ENCODE assay signal across 1 cellular context in the genomic region with DNA sequence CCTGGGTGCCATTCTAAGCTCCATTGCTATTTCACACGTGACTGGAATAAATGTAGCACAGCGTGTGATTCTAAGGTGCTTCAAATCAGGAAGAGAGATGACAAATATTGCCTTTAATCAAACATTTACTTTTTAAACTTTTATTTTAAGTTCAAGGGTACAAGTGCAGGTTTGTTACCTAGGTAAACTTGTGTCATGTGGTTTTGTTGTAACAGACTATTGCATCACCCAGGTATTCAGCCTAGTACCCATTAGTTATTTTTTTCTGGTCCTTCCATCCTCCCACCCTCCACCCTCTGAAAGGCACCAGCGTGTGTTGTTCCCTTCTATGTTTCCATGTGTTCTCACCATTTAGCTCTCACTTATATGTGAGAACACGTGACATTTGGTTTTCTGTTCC.
TF ChIP-seq lines count a peak whose summit lies in the region.

No MANE protein-coding gene starts in this region.

TF ChIP-seq in HepG2, 621 proteins besides CTCF, POLR2A, EP300 and RAD21 (continued from another document and continues in another):
- TF ChIP-seq POLR2G (IDR thresholded peaks at IDR 0.05; ENCODE audit: low read depth, low read length): no peak
- no peak for TF ChIP-seq NR1H2 (CRISPR knock-in tag; IDR thresholded peaks at IDR 0.05; ENCODE audit: borderline replicate concordance, low read depth)
- no peak for TF ChIP-seq ZSCAN21 (CRISPR knock-in tag; IDR thresholded peaks at IDR 0.05; ENCODE audit: borderline replicate concordance)
- TF ChIP-seq ZNF672 (CRISPR knock-in tag; IDR thresholded peaks at IDR 0.05): no peak
- no peak for TF ChIP-seq HNRNPLL (IDR thresholded peaks at IDR 0.05; ENCODE audit: low read depth, low read length, poor library complexity, severe bottlenecking)
- TF ChIP-seq TEAD3 (CRISPR knock-in tag; optimal IDR thresholded peaks at IDR 0.05; ENCODE audit: borderline replicate concordance): no peak
- TF ChIP-seq POLR2AphosphoS5 (IDR thresholded peaks at IDR 0.05; ENCODE audit: low read depth, low read length): no peak
- TF ChIP-seq ZNF225 (CRISPR knock-in tag; IDR thresholded peaks at IDR 0.05): no peak
- TF ChIP-seq ZNF670 (CRISPR knock-in tag; IDR thresholded peaks at IDR 0.05; ENCODE audit: borderline replicate concordance): no peak
- TF ChIP-seq ZNF234 (CRISPR knock-in tag; conservative IDR thresholded peaks at IDR 0.05): no peak
- TF ChIP-seq ZNF850 (CRISPR knock-in tag; conservative IDR thresholded peaks at IDR 0.05): no peak
- TF ChIP-seq, protein P1, sequence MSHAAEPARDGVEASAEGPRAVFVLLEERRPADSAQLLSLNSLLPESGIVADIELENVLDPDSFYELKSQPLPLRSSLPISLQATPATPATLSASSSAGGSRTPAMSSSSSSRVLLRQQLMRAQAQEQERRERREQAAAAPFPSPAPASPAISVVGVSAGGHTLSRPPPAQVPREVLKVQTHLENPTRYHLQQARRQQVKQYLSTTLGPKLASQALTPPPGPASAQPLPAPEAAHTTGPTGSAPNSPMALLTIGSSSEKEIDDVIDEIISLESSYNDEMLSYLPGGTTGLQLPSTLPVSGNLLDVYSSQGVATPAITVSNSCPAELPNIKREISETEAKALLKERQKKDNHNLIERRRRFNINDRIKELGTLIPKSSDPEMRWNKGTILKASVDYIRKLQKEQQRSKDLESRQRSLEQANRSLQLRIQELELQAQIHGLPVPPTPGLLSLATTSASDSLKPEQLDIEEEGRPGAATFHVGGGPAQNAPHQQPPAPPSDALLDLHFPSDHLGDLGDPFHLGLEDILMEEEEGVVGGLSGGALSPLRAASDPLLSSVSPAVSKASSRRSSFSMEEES (CRISPR knock-in tag; IDR thresholded peaks at IDR 0.05): peak; percentile 85; the same call in 1 of the 2 replicates
- 0 out of 2 replicates have a peak, but pooled peaks have one; percentile 8 for TF ChIP-seq ARID2 (CRISPR knock-in tag; IDR thresholded peaks at IDR 0.05; ENCODE audit: borderline replicate concordance)
- TF ChIP-seq SMARCC2 (IDR thresholded peaks at IDR 0.05): no peak
- TF ChIP-seq, protein P2, sequence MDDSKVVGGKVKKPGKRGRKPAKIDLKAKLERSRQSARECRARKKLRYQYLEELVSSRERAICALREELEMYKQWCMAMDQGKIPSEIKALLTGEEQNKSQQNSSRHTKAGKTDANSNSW (CRISPR knock-in tag; IDR thresholded peaks at IDR 0.05; ENCODE audit: borderline replicate concordance): no peak
- TF ChIP-seq, protein P3, sequence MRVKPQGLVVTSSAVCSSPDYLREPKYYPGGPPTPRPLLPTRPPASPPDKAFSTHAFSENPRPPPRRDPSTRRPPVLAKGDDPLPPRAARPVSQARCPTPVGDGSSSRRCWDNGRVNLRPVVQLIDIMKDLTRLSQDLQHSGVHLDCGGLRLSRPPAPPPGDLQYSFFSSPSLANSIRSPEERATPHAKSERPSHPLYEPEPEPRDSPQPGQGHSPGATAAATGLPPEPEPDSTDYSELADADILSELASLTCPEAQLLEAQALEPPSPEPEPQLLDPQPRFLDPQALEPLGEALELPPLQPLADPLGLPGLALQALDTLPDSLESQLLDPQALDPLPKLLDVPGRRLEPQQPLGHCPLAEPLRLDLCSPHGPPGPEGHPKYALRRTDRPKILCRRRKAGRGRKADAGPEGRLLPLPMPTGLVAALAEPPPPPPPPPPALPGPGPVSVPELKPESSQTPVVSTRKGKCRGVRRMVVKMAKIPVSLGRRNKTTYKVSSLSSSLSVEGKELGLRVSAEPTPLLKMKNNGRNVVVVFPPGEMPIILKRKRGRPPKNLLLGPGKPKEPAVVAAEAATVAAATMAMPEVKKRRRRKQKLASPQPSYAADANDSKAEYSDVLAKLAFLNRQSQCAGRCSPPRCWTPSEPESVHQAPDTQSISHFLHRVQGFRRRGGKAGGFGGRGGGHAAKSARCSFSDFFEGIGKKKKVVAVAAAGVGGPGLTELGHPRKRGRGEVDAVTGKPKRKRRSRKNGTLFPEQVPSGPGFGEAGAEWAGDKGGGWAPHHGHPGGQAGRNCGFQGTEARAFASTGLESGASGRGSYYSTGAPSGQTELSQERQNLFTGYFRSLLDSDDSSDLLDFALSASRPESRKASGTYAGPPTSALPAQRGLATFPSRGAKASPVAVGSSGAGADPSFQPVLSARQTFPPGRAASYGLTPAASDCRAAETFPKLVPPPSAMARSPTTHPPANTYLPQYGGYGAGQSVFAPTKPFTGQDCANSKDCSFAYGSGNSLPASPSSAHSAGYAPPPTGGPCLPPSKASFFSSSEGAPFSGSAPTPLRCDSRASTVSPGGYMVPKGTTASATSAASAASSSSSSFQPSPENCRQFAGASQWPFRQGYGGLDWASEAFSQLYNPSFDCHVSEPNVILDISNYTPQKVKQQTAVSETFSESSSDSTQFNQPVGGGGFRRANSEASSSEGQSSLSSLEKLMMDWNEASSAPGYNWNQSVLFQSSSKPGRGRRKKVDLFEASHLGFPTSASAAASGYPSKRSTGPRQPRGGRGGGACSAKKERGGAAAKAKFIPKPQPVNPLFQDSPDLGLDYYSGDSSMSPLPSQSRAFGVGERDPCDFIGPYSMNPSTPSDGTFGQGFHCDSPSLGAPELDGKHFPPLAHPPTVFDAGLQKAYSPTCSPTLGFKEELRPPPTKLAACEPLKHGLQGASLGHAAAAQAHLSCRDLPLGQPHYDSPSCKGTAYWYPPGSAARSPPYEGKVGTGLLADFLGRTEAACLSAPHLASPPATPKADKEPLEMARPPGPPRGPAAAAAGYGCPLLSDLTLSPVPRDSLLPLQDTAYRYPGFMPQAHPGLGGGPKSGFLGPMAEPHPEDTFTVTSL (CRISPR knock-in tag; IDR thresholded peaks at IDR 0.05; ENCODE audit: borderline replicate concordance): 0 out of 2 replicates have a peak, but pooled peaks have one; percentile 16
- no peak for TF ChIP-seq FOSL1 (CRISPR knock-in tag; IDR thresholded peaks at IDR 0.05; ENCODE audit: borderline replicate concordance)
- no peak for TF ChIP-seq MAF1 (CRISPR knock-in tag; IDR thresholded peaks at IDR 0.05; ENCODE audit: borderline replicate concordance)
- no peak for TF ChIP-seq ZNF10 (CRISPR knock-in tag; IDR thresholded peaks at IDR 0.05; ENCODE audit: borderline replicate concordance, low read depth)
- TF ChIP-seq ADNP (CRISPR knock-in tag; IDR thresholded peaks at IDR 0.05): no peak
- no peak for TF ChIP-seq IRX3 (CRISPR knock-in tag; IDR thresholded peaks at IDR 0.05; ENCODE audit: borderline replicate concordance, low read depth)
- TF ChIP-seq, protein P4, sequence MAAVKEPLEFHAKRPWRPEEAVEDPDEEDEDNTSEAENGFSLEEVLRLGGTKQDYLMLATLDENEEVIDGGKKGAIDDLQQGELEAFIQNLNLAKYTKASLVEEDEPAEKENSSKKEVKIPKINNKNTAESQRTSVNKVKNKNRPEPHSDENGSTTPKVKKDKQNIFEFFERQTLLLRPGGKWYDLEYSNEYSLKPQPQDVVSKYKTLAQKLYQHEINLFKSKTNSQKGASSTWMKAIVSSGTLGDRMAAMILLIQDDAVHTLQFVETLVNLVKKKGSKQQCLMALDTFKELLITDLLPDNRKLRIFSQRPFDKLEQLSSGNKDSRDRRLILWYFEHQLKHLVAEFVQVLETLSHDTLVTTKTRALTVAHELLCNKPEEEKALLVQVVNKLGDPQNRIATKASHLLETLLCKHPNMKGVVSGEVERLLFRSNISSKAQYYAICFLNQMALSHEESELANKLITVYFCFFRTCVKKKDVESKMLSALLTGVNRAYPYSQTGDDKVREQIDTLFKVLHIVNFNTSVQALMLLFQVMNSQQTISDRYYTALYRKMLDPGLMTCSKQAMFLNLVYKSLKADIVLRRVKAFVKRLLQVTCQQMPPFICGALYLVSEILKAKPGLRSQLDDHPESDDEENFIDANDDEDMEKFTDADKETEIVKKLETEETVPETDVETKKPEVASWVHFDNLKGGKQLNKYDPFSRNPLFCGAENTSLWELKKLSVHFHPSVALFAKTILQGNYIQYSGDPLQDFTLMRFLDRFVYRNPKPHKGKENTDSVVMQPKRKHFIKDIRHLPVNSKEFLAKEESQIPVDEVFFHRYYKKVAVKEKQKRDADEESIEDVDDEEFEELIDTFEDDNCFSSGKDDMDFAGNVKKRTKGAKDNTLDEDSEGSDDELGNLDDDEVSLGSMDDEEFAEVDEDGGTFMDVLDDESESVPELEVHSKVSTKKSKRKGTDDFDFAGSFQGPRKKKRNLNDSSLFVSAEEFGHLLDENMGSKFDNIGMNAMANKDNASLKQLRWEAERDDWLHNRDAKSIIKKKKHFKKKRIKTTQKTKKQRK (IDR thresholded peaks at IDR 0.05; ENCODE audit: low read length): no peak
- TF ChIP-seq RARA (CRISPR knock-in tag; IDR thresholded peaks at IDR 0.05): peak; percentile 77
- no peak for TF ChIP-seq KMT2A (CRISPR knock-in tag; IDR thresholded peaks at IDR 0.05)
- no peak for TF ChIP-seq FOXJ3 (CRISPR knock-in tag; IDR thresholded peaks at IDR 0.05; ENCODE audit: borderline replicate concordance)
- TF ChIP-seq JARID2 (CRISPR knock-in tag; IDR thresholded peaks at IDR 0.05; ENCODE audit: insufficient replicate concordance): no peak
- TF ChIP-seq FLYWCH1 (CRISPR knock-in tag; IDR thresholded peaks at IDR 0.05): no peak
- TF ChIP-seq ZNF589 (CRISPR knock-in tag; conservative IDR thresholded peaks at IDR 0.05): no peak
- no peak for TF ChIP-seq ZNF879 (CRISPR knock-in tag; IDR thresholded peaks at IDR 0.05)
- no peak for TF ChIP-seq ZNF335 (CRISPR knock-in tag; IDR thresholded peaks at IDR 0.05)
- no peak for TF ChIP-seq THAP11 (CRISPR knock-in tag; IDR thresholded peaks at IDR 0.05)
- TF ChIP-seq, protein P5, sequence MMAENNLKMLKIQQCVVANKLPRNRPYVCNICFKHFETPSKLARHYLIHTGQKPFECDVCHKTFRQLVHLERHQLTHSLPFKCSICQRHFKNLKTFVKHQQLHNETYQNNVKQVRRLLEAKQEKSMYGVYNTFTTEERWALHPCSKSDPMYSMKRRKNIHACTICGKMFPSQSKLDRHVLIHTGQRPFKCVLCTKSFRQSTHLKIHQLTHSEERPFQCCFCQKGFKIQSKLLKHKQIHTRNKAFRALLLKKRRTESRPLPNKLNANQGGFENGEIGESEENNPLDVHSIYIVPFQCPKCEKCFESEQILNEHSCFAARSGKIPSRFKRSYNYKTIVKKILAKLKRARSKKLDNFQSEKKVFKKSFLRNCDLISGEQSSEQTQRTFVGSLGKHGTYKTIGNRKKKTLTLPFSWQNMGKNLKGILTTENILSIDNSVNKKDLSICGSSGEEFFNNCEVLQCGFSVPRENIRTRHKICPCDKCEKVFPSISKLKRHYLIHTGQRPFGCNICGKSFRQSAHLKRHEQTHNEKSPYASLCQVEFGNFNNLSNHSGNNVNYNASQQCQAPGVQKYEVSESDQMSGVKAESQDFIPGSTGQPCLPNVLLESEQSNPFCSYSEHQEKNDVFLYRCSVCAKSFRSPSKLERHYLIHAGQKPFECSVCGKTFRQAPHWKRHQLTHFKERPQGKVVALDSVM (CRISPR knock-in tag; IDR thresholded peaks at IDR 0.05): no peak
- TF ChIP-seq NCOA1 (CRISPR knock-in tag; IDR thresholded peaks at IDR 0.05): no peak
- TF ChIP-seq ZMYM4 (CRISPR knock-in tag; IDR thresholded peaks at IDR 0.05): no peak
- TF ChIP-seq, protein P6, sequence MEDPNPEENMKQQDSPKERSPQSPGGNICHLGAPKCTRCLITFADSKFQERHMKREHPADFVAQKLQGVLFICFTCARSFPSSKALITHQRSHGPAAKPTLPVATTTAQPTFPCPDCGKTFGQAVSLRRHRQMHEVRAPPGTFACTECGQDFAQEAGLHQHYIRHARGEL (CRISPR knock-in tag; IDR thresholded peaks at IDR 0.05): no peak
- no peak for TF ChIP-seq ZFP41 (CRISPR knock-in tag; IDR thresholded peaks at IDR 0.05; ENCODE audit: borderline replicate concordance)
- no peak for TF ChIP-seq FOXM1 (CRISPR knock-in tag; IDR thresholded peaks at IDR 0.05)
- TF ChIP-seq, protein P7, sequence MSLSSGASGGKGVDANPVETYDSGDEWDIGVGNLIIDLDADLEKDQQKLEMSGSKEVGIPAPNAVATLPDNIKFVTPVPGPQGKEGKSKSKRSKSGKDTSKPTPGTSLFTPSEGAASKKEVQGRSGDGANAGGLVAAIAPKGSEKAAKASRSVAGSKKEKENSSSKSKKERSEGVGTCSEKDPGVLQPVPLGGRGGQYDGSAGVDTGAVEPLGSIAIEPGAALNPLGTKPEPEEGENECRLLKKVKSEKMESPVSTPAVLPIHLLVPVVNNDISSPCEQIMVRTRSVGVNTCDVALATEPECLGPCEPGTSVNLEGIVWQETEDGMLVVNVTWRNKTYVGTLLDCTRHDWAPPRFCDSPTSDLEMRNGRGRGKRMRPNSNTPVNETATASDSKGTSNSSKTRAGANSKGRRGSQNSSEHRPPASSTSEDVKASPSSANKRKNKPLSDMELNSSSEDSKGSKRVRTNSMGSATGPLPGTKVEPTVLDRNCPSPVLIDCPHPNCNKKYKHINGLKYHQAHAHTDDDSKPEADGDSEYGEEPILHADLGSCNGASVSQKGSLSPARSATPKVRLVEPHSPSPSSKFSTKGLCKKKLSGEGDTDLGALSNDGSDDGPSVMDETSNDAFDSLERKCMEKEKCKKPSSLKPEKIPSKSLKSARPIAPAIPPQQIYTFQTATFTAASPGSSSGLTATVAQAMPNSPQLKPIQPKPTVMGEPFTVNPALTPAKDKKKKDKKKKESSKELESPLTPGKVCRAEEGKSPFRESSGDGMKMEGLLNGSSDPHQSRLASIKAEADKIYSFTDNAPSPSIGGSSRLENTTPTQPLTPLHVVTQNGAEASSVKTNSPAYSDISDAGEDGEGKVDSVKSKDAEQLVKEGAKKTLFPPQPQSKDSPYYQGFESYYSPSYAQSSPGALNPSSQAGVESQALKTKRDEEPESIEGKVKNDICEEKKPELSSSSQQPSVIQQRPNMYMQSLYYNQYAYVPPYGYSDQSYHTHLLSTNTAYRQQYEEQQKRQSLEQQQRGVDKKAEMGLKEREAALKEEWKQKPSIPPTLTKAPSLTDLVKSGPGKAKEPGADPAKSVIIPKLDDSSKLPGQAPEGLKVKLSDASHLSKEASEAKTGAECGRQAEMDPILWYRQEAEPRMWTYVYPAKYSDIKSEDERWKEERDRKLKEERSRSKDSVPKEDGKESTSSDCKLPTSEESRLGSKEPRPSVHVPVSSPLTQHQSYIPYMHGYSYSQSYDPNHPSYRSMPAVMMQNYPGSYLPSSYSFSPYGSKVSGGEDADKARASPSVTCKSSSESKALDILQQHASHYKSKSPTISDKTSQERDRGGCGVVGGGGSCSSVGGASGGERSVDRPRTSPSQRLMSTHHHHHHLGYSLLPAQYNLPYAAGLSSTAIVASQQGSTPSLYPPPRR (CRISPR knock-in tag; IDR thresholded peaks at IDR 0.05; ENCODE audit: borderline replicate concordance): no peak; the same call in 1 of the 2 replicates
- TF ChIP-seq GTF3A (CRISPR knock-in tag; conservative IDR thresholded peaks at IDR 0.05): no peak
- TF ChIP-seq ZNF614 (CRISPR knock-in tag; IDR thresholded peaks at IDR 0.05; ENCODE audit: borderline replicate concordance): no peak
- TF ChIP-seq POGZ (CRISPR knock-in tag; IDR thresholded peaks at IDR 0.05): peak; percentile 28; the same call in 1 of the 2 replicates
- no peak for TF ChIP-seq ZNF350 (CRISPR knock-in tag; IDR thresholded peaks at IDR 0.05; ENCODE audit: borderline replicate concordance, low read depth)
- TF ChIP-seq ZNF383 (CRISPR knock-in tag; IDR thresholded peaks at IDR 0.05; ENCODE audit: borderline replicate concordance): no peak
